In genomic region chr16:76749780-76750375, GRCh38 we compare ENCODE assay signal across 15 cellular contexts.
"Had no signal": no experiment of that assay in that cellular context is flagged by ENCODE, and none has a peak within 500 bp of the region (broad histone marks: within the 10 kb centered on the region; RNA-seq: fewer than 3 reads in every experiment).

No MANE protein-coding gene starts in this region.

- H3K4me2 ChIP-seq: hepatocyte, smooth muscle cell had no signal

- H3K27ac ChIP-seq: esophagus squamous epithelium, hepatocyte, lower lobe of right lung, neutrophil, parathyroid adenoma, testis, WERI-Rb-1 had no signal

- H3K4me3 ChIP-seq: esophagus squamous epithelium, hepatocyte, lower lobe of right lung, smooth muscle cell, testis had no signal

- H3K79me2 ChIP-seq: hepatocyte, parathyroid adenoma had no signal

- H3K9me3 ChIP-seq: esophagus squamous epithelium, lower lobe of right lung, neutrophil, testis had no signal

- H2AFZ ChIP-seq: hepatocyte, parathyroid adenoma had no signal

- H3K9ac ChIP-seq: parathyroid adenoma had no signal

- H3K27me3 ChIP-seq: esophagus squamous epithelium, hepatocyte, neutrophil, testis had no signal

- DNase-seq: activated CD4-positive, alpha-beta T cell treated with anti-CD3 and anti-CD28 coated beads for 1 hour; activated gamma-delta T cell; effector memory CD4-positive, alpha-beta T cell; esophagus squamous epithelium; lower lobe of right lung; stimulated activated CD4-positive, alpha-beta T cell treated with anti-CD3 and anti-CD28 coated beads, Interleukin-4, amount 100 ng/mL, for 4 hours; testis; WERI-Rb-1 had no signal

- H3K4me1 ChIP-seq: esophagus squamous epithelium, lower lobe of right lung, parathyroid adenoma, testis had no signal

- H3K36me3 ChIP-seq: esophagus squamous epithelium, lower lobe of right lung, neutrophil, WERI-Rb-1 had no signal

- ATAC-seq: lower lobe of right lung; natural killer cell treated with Interleukin-12 subunit alpha and Interleukin-12 subunit beta and Interleukin-15 and Interleukin-18, amount 100 ng/mL, for 72 hours; sciatic nerve; stimulated activated memory B cell treated with anti-CD40 and anti-IgM and Interleukin-4, amounts not matched to agents 10 μg/mL and 1 μg/mL and 100 μg/mL, for 72 hours had no signal
